Comparison of ENCODE assay signal across 26 cellular contexts in genomic region chr13:41259875-41260501, GRCh38.
"Had no signal": no experiment of that assay in that cellular context is flagged by ENCODE, and none has a peak within 500 bp of the region (broad histone marks: within the 10 kb centered on the region; RNA-seq: fewer than 3 reads in every experiment).

No MANE protein-coding gene starts in this region.

- DNase-seq: activated CD4-positive, alpha-beta memory T cell treated with anti-CD3 and anti-CD28 coated beads, Interleukin-2, amount 10 ng/mL, durations not matched to agents 7 days and 5 days; activated CD4-positive, alpha-beta T cell treated with anti-CD3 and anti-CD28 coated beads, Interleukin-2, amount 10 ng/mL, durations not matched to agents 24 days and 14 days; activated CD8-positive, alpha-beta memory T cell treated with anti-CD3 and anti-CD28 coated beads, Interleukin-2, amount 50 U/mL, for 48 hours; activated gamma-delta T cell; activated naive CD4-positive, alpha-beta T cell treated with anti-CD3 and anti-CD28 coated beads, Interleukin-2, amount 10 ng/mL, durations not matched to agents 7 days and 5 days; activated T-cell treated with anti-CD3 and anti-CD28 coated beads, Interleukin-2, amount 50 U/mL, for 24 hours; amygdala; effector CD8-positive, alpha-beta T cell; erythroblast; heart left ventricle; kidney glomerular epithelial cell; left lung; naive thymus-derived CD4-positive, alpha-beta T cell; stimulated activated naive CD4-positive, alpha-beta T cell treated with Interleukin-2 at 50 U/mL for 16 hours; SW 1271; T-helper 9 cell; transverse colon had no signal

- H3K79me2 ChIP-seq: parathyroid adenoma had no signal

- H2AFZ ChIP-seq: parathyroid adenoma had no signal

- H3K27me3 ChIP-seq: heart left ventricle, left lung, right atrium auricular region, transverse colon had no signal

- H3K9ac ChIP-seq: parathyroid adenoma had no signal

- FAIRE-seq: colon, endometrium, TTC549, urothelium cell line had no signal

- H3K9me3 ChIP-seq: heart left ventricle, left lung, right atrium auricular region, transverse colon had no signal

- H3K27ac ChIP-seq: heart left ventricle, left lung, parathyroid adenoma, right atrium auricular region, transverse colon, VCaP had no signal

- ATAC-seq: activated CD4-positive, CD25-positive, alpha-beta regulatory T cell treated with anti-CD3 and anti-CD28 coated beads, Interleukin-2, amount 50 U/mL, for 24 hours; heart left ventricle; left lung; naive thymus-derived CD4-positive, alpha-beta T cell had no signal

- H3K4me3 ChIP-seq: heart left ventricle, left lung, lung, right atrium auricular region, transverse colon had no signal
